Comparison of ENCODE assay signal across 15 cellular contexts in the genomic region with DNA sequence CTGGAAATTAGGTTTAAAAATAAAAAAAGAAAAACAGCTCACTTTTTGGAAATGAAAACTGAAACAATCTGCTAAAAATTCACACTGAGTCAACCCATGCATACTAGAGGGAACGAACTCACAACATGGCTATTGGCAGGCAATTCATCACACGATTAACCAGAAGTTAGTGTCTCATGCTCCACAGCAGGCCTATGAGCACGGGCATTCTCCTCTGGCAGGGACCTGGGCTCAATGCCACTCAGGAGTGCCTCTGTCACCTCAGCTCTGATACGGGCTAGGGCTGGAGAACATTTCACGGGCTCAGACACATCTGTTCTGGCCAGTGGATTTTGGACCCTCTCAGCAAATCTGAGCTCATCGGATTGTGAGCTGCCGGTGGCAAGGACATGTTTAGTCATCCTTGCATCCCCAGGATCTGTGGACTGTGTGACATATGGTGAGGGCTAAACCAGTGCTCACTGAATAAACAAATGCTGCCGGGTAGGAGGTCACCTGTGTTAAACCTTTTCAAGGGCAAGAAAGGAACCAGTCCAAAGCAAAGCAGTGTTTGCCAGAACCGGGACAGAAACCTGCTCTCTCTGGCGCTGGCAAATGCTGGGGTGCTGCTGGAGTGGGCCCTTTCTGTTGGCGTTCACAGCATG. TPM values are rescaled to one million over a fixed set of nuclear protein-coding genes. Genes with fewer than 3 reads are reported as not detected.
DNase-seq lines count a peak whose midpoint lies in the region; ATAC-seq and TF ChIP-seq lines count a peak whose summit lies in the region.
"Had no signal": no experiment of that assay in that cellular context is flagged by ENCODE, and none has a peak within 500 bp of the region (broad histone marks: within the 10 kb centered on the region; RNA-seq: fewer than 3 reads in every experiment).

No MANE protein-coding gene starts in this region.

- TF ChIP-seq CTCF in right atrium auricular region (IDR thresholded peaks at IDR 0.05) (no peak), stomach (IDR thresholded peaks at IDR 0.05) (no peak)

- H3K27me3 ChIP-seq in right atrium auricular region (no peaks in the 10 kb centered on the region), stomach (no peaks in the 10 kb centered on the region)

- H3K4me1 ChIP-seq in right atrium auricular region: peaks cover 0 to 6% of the 10 kb centered on the region in 2 donors
- H3K4me1 ChIP-seq in stomach: no peaks in the 10 kb centered on the region
- H3K4me1 ChIP-seq: A549 had no signal

- no peak for ATAC-seq in GM21447 (IDR thresholded peaks at IDR 0.05; ENCODE audit: unreplicated experiment)
- ATAC-seq: A549 had no signal

- H3K36me3 ChIP-seq in right atrium auricular region: peaks cover 83% of the 10 kb centered on the region
- peaks cover 76 to 100% (median 100%) of the 10 kb centered on the region in 4 donors for H3K36me3 ChIP-seq in stomach

- peak; percentile 13 to 66 for DNase-seq in NCI-H524 (lab: John Stamatoyannopoulos, UW)
- DNase-seq in NCI-H524 treated with DMSO at 0.1 percent for 48 hours (lab: John Stamatoyannopoulos, UW): no peak
- peak; percentile 48 for DNase-seq in astrocyte of the hippocampus (ENCODE audit: low read depth, low spot score)
- DNase-seq in right atrium auricular region (ENCODE audit: low spot score): no peak
- DNase-seq in stomach: peak; percentile 60
- no peak for DNase-seq in NCI-H526 (lab: John Stamatoyannopoulos, UW)
- no peak for DNase-seq in COLO668 (lab: John Stamatoyannopoulos, UW; ENCODE audit: unreplicated experiment)
- DNase-seq: activated T-cell treated with anti-CD3 and anti-CD28 coated beads, Interleukin-2, amount 50 U/mL, for 4 hours; GOT3; naive B cell; NCI-H1105; trophoblast cell had no signal

- peak overlapping the region; percentile 73 to 77 for H3K27ac ChIP-seq in right atrium auricular region
- H3K27ac ChIP-seq in stomach: peak overlapping the region in 4 of 5 donors; percentile 5 to 56 (median 29)
- H3K27ac ChIP-seq: A549, skin epidermis had no signal

- no peak for TF ChIP-seq EP300 in stomach (IDR thresholded peaks at IDR 0.05)

- no peak for TF ChIP-seq POLR2A in stomach (IDR thresholded peaks at IDR 0.05)

- intact Hi-C loops in stomach (cut with DNase I; ENCODE audit: low total_unique reads): no loop called here

- whole genome bisulfite sequencing in stomach, 5 donors: 50 to 73% (median 61%) methylated on average over 9 to 11 of the region's 11 CpGs

- H3K9me3 ChIP-seq in right atrium auricular region: no peaks in the 10 kb centered on the region
- H3K9me3 ChIP-seq in stomach: no peaks in the 10 kb centered on the region
- H3K9me3 ChIP-seq: A549 had no signal

- H3K4me3 ChIP-seq in right atrium auricular region: no peak overlapping the region
- H3K4me3 ChIP-seq in stomach: no peak overlapping the region
- H3K4me3 ChIP-seq: A549, skin epidermis had no signal

RNA-seq across cellular contexts. Expression of gene POLR3A, which starts 40.1 kb away (rescaled TPM):
- total RNA-seq in right atrium auricular region (1 to 10 TPM; 6.9 to 8.2 TPM), stomach (10 to 100 TPM in 3 of 5 donors, 1 to 10 TPM in 2; 8.5 to 25.8 (median 13.4) TPM)
- 1 to 10 TPM; 2.1 to 3.0 (median 2.4) TPM for polyA plus RNA-seq in stomach

RNA-seq across cellular contexts. Expression of gene RPS24, which starts 44.5 kb away (rescaled TPM):
- total RNA-seq in right atrium auricular region (1,000 to 10,000 TPM; 1,060 to 1,748 TPM), stomach (1,000 to 10,000 TPM in 4 of 5 donors, 100 to 1,000 TPM in 1; 936 to 2,996 (median 2,299) TPM)
- polyA plus RNA-seq in stomach: 1,000 to 10,000 TPM; 5,082 to 7,888 (median 5,945) TPM

Comparison
In these comparisons a context has a peak if more than half of its experiments do, and no peak if none do; other contexts are left out.
1. DNase-seq: peak in NCI-H524 (2 of 2), astrocyte of the hippocampus (single experiment) and stomach (single experiment); none in NCI-H524 treated with DMSO at 0.1 percent for 48 hours (single experiment), right atrium auricular region (single experiment), NCI-H526 (0 of 2) and COLO668 (single experiment).